In genomic region chr6:107989166-107990094, GRCh38 we compare ENCODE assay signal across 20 cellular contexts.
"Had no signal": no experiment of that assay in that cellular context is flagged by ENCODE, and none has a peak within 500 bp of the region (broad histone marks: within the 10 kb centered on the region; RNA-seq: fewer than 3 reads in every experiment).

No MANE protein-coding gene starts in this region.

- H3K27ac ChIP-seq: gastroesophageal sphincter, heart left ventricle, prostate gland, right lobe of liver, thoracic aorta, upper lobe of right lung had no signal

- DNase-seq: activated B cell treated with CpG ODN at 0.5 μM for 24 hours; activated CD4-positive, alpha-beta T cell treated with anti-CD3 and anti-CD28 coated beads for 48 hours; activated CD8-positive, alpha-beta T cell treated with anti-CD3 and anti-CD28 coated beads, Interleukin-2, amount 10 ng/mL, durations not matched to agents 7 days and 5 days; activated effector memory CD4-positive, alpha-beta T cell treated with Interleukin-2 at 50 U/mL for 16 hours; activated T-cell treated with anti-CD3 and anti-CD28 coated beads, Interleukin-2, amount 50 U/mL, for 4 hours; effector CD4-positive, alpha-beta T cell; heart left ventricle; kidney glomerular epithelial cell; left ventricle myocardium superior; mucosa of descending colon; naive B cell; right lobe of liver; small intestine; stimulated activated CD4-positive, alpha-beta T cell treated with anti-CD3 and anti-CD28 coated beads, Interleukin-4, amount 100 ng/mL, for 1 hour; upper lobe of right lung had no signal

- H3K27me3 ChIP-seq: gastroesophageal sphincter, heart left ventricle, right lobe of liver had no signal

- H3K9me3 ChIP-seq: gastroesophageal sphincter, mucosa of descending colon, prostate gland, right lobe of liver, thoracic aorta, upper lobe of right lung had no signal

- ATAC-seq: activated CD8-positive, alpha-beta T cell treated with anti-CD3 and anti-CD28 coated beads, Interleukin-2, amount 10 ng/mL, durations not matched to agents 7 days and 5 days; activated naive CD4-positive, alpha-beta T cell treated with anti-CD3 and anti-CD28 coated beads, Interleukin-2, amount 50 U/mL, for 72 hours; activated T-cell treated with anti-CD3 and anti-CD28 coated beads, Interleukin-2, amount 50 U/mL, for 4 hours; esophagus mucosa; gastroesophageal sphincter; heart left ventricle; left ventricle myocardium superior; mucosa of descending colon; right lobe of liver; upper lobe of right lung had no signal

- H3K4me3 ChIP-seq: gastroesophageal sphincter, heart left ventricle, mucosa of descending colon, prostate gland, right lobe of liver, thoracic aorta, upper lobe of right lung had no signal

- H3K4me1 ChIP-seq: gastroesophageal sphincter, heart left ventricle, prostate gland, right lobe of liver, upper lobe of right lung had no signal

- FAIRE-seq: small intestine had no signal

- H3K36me3 ChIP-seq: gastroesophageal sphincter, heart left ventricle, prostate gland, right lobe of liver, thoracic aorta, upper lobe of right lung had no signal
